ENCODE assay signal across 8 cellular contexts in genomic region chr3:184335661-184336483, GRCh38. TPM values are rescaled to one million over a fixed set of nuclear protein-coding genes. Genes with fewer than 3 reads are reported as not detected.
DNase-seq lines count a peak whose midpoint lies in the region; ATAC-seq and TF ChIP-seq lines count a peak whose summit lies in the region.

No MANE protein-coding gene starts in this region.

- ATAC-seq in HG03139 (IDR thresholded peaks at IDR 0.05; ENCODE audit: unreplicated experiment) (peak; percentile 57), lower lobe of right lung (peak; percentile 88 to 89)

- CTCF ChIA-PET in activated CD4-positive, alpha-beta memory T cell treated with anti-CD3 and anti-CD28 coated beads, Interleukin-2, amount 10 ng/mL, durations not matched to agents 7 days and 5 days (lab: Charles Lee) = interaction anchor here (1.7 kb wide), 1 partner anchor 36 kb away, joined by 4 read pairs; no protein-coding TSS in a partner anchor

- DNase-seq in SIG-M5 treated with dmso at 0.1 percent for 504 hours (lab: John Stamatoyannopoulos, UW; ENCODE audit: unreplicated experiment) (peak; percentile 45), SIG-M5 (lab: John Stamatoyannopoulos, UW) (no peak), NCI-H526 treated with DMSO at 0.1 percent for 48 hours (lab: John Stamatoyannopoulos, UW) (peak; percentile 46), lower lobe of right lung (peak; percentile 90)
- DNase-seq in activated CD4-positive, alpha-beta memory T cell treated with anti-CD3 and anti-CD28 coated beads, Interleukin-2, amount 10 ng/mL, durations not matched to agents 7 days and 5 days = peak; percentile 87
- peak; percentile 43 to 89 (median 73) for DNase-seq in stimulated activated CD4-positive, alpha-beta T cell treated with anti-CD3 and anti-CD28 coated beads, TNF-alpha, amount 100 ng/mL, for 1 hour (ENCODE audit: low read depth in 3 of 3, low spot score in 1 of 3)

- intact Hi-C loops in lower lobe of right lung (cut with DNase I) = no loop called here

- peak overlapping the region; percentile 78 for H3K4me3 Mint-ChIP-seq in activated CD4-positive, alpha-beta memory T cell treated with anti-CD3 and anti-CD28 coated beads, Interleukin-2, amount 10 ng/mL, durations not matched to agents 7 days and 5 days

- H3K27me3 ChIP-seq in duodenal mucosa (ENCODE audit: control insufficient read depth in 1 of 2, insufficient read depth in 2 of 2, low read length in 2 of 2) (no peaks in the 10 kb centered on the region), lower lobe of right lung (ENCODE audit: low read depth) (no peaks in the 10 kb centered on the region)

- POLR2A ChIA-PET in activated CD4-positive, alpha-beta memory T cell treated with anti-CD3 and anti-CD28 coated beads, Interleukin-2, amount 10 ng/mL, durations not matched to agents 7 days and 5 days (lab: Charles Lee) = interaction anchor here (0.7 to 2.5 kb wide), 4 partner anchors 19 to 28 kb away, joined by 3 to 13 read pairs (median 4); partner anchors contain the start of genes CLCN2 and POLR2H

- H3K9me3 ChIP-seq in duodenal mucosa (ENCODE audit: control insufficient read depth in 1 of 2, low read length in 2 of 2) (no peaks in the 10 kb centered on the region), lower lobe of right lung (no peaks in the 10 kb centered on the region)

- H3K27ac ChIP-seq in duodenal mucosa (ENCODE audit: low read depth, low read length) (peak overlapping the region; percentile 95), lower lobe of right lung (peak overlapping the region; percentile 93)

- H3K36me3 ChIP-seq in duodenal mucosa (ENCODE audit: control insufficient read depth in 1 of 2, insufficient read depth in 2 of 2, low read length in 2 of 2) = peaks cover 39 to 46% of the 10 kb centered on the region in 2 donors
- H3K36me3 ChIP-seq in lower lobe of right lung = peaks cover 46% of the 10 kb centered on the region

- H3K4me1 Mint-ChIP-seq in activated CD4-positive, alpha-beta memory T cell treated with anti-CD3 and anti-CD28 coated beads, Interleukin-2, amount 10 ng/mL, durations not matched to agents 7 days and 5 days = peaks cover 64% of the 10 kb centered on the region

- no peaks in the 10 kb centered on the region for H3K9me3 Mint-ChIP-seq in activated CD4-positive, alpha-beta memory T cell treated with anti-CD3 and anti-CD28 coated beads, Interleukin-2, amount 10 ng/mL, durations not matched to agents 7 days and 5 days

- TF ChIP-seq CTCF in lower lobe of right lung (IDR thresholded peaks at IDR 0.05) = no peak

- peak overlapping the region; percentile 85 to 86 for H3K4me3 ChIP-seq in duodenal mucosa (ENCODE audit: low read depth in 1 of 2, low read length in 2 of 2)
- H3K4me3 ChIP-seq in lower lobe of right lung = peak overlapping the region; percentile 78

- H3K36me3 Mint-ChIP-seq in activated CD4-positive, alpha-beta memory T cell treated with anti-CD3 and anti-CD28 coated beads, Interleukin-2, amount 10 ng/mL, durations not matched to agents 7 days and 5 days (ENCODE audit: low read depth) = peaks cover 42% of the 10 kb centered on the region

- peak overlapping the region; percentile 80 to 86 for H3K9ac ChIP-seq in duodenal mucosa (ENCODE audit: low read depth in 1 of 2, low read length in 2 of 2)

- peak overlapping the region; percentile 93 for H3K27ac Mint-ChIP-seq in activated CD4-positive, alpha-beta memory T cell treated with anti-CD3 and anti-CD28 coated beads, Interleukin-2, amount 10 ng/mL, durations not matched to agents 7 days and 5 days

- H3K27me3 Mint-ChIP-seq in activated CD4-positive, alpha-beta memory T cell treated with anti-CD3 and anti-CD28 coated beads, Interleukin-2, amount 10 ng/mL, durations not matched to agents 7 days and 5 days = no peaks in the 10 kb centered on the region

- H3K4me1 ChIP-seq in duodenal mucosa (ENCODE audit: control insufficient read depth in 1 of 2, insufficient read depth in 2 of 2, low read length in 2 of 2) = peaks cover 17 to 32% of the 10 kb centered on the region in 2 donors
- H3K4me1 ChIP-seq in lower lobe of right lung = peaks cover 32% of the 10 kb centered on the region

RNA-seq across cellular contexts. Expression of gene FAM131A, which starts 1.5 kb away (rescaled TPM):
- 1 to 10 TPM; 6.5 to 8.7 TPM for total RNA-seq in activated CD4-positive, alpha-beta memory T cell treated with anti-CD3 and anti-CD28 coated beads, Interleukin-2, amount 10 ng/mL, durations not matched to agents 7 days and 5 days
- total RNA-seq in lower lobe of right lung = 17.0 TPM

RNA-seq across cellular contexts. Expression of gene EIF4G1, which starts 21.5 kb away (rescaled TPM):
- total RNA-seq in activated CD4-positive, alpha-beta memory T cell treated with anti-CD3 and anti-CD28 coated beads, Interleukin-2, amount 10 ng/mL, durations not matched to agents 7 days and 5 days = 100 to 1,000 TPM; 259 to 266 TPM
- total RNA-seq in lower lobe of right lung = 271 TPM

RNA-seq across cellular contexts. Expression of gene CLCN2, which starts 25.5 kb away (rescaled TPM):
- total RNA-seq in activated CD4-positive, alpha-beta memory T cell treated with anti-CD3 and anti-CD28 coated beads, Interleukin-2, amount 10 ng/mL, durations not matched to agents 7 days and 5 days = 1 to 10 TPM; 3.6 to 4.9 TPM
- 4.4 TPM for total RNA-seq in lower lobe of right lung

RNA-seq across cellular contexts. Expression of gene POLR2H, which starts 25.6 kb away (rescaled TPM):
- total RNA-seq in activated CD4-positive, alpha-beta memory T cell treated with anti-CD3 and anti-CD28 coated beads, Interleukin-2, amount 10 ng/mL, durations not matched to agents 7 days and 5 days = 10 to 100 TPM; 73.9 to 79.3 TPM
- total RNA-seq in lower lobe of right lung = 53.3 TPM

RNA-seq across cellular contexts. Expression of gene PSMD2, which starts 36.8 kb away (rescaled TPM):
- total RNA-seq in activated CD4-positive, alpha-beta memory T cell treated with anti-CD3 and anti-CD28 coated beads, Interleukin-2, amount 10 ng/mL, durations not matched to agents 7 days and 5 days = 100 to 1,000 TPM; 177 TPM
- total RNA-seq in lower lobe of right lung = 135 TPM
